In the genomic region with DNA sequence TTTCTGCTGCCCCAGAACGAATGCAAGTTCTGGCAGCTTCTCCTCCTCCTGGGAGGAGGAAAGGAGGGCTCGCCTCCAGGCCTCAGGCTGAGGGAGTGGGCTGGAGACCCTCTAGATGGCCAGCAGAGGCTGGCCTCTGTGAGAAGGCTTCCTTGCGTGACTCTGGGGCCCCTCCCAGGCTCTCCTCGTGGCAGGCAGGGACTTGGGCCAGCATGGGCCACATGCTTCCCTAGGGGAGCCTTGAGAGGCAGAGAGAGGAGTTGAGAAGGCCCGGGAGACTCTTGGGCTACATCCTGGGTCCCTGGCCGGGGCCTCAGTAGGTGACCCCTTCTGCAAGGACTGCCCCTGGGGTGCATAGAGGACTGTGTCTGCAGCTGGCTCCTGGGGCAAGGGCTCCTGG, we compare ENCODE assay signal across 22 cellular contexts. TPM values are rescaled to one million over a fixed set of nuclear protein-coding genes. Genes with fewer than 3 reads are reported as not detected.
A peak's percentile ranks its signal among the peaks of the same experiment; 100 is the strongest.
DNase-seq lines count a peak whose midpoint lies in the region; ATAC-seq, FAIRE-seq and TF ChIP-seq lines count a peak whose summit lies in the region.
"Had no signal": no experiment of that assay in that cellular context is flagged by ENCODE, and none has a peak within 500 bp of the region (broad histone marks: within the 10 kb centered on the region; RNA-seq: fewer than 3 reads in every experiment).

No MANE protein-coding gene starts in this region.

- no peak overlapping the region for H3K9ac ChIP-seq in BLaER1
- peak overlapping the region in 1 of 2 experiments; percentile 81; a peak in 2 of 4 replicates for H3K9ac ChIP-seq in K562 (ENCODE audit: insufficient read depth in 1 of 2, low read depth in 2 of 2, low read length in 2 of 2)
- H3K9ac ChIP-seq in skeletal muscle tissue (ENCODE audit: low read depth in 1 of 3, low read length in 3 of 3): peak overlapping the region in 2 of 3 donors; percentile 54 to 76

- no peak for TF ChIP-seq CTCF in K562 (IDR thresholded peaks at IDR 0.05 in 2 of 3, conservative IDR thresholded peaks at IDR 0.05 in 1 of 3; ENCODE audit: insufficient read depth in 2 of 3, low read depth in 1 of 3, low read length in 3 of 3)
- no peak for TF ChIP-seq CTCF in hepatocyte (IDR thresholded peaks at IDR 0.05; ENCODE audit: poor library complexity)

- in situ Hi-C loops in K562 (cut with MboI): no loop called here

- H3K9me3 ChIP-seq in BLaER1 (no peaks in the 10 kb centered on the region), K562 (replicated peaks; ENCODE audit: control insufficient read depth, insufficient read depth, low read depth, low read length) (no peaks in the 10 kb centered on the region), hepatocyte (ENCODE audit: low read depth) (no peaks in the 10 kb centered on the region), skeletal muscle tissue (ENCODE audit: control insufficient read depth in 3 of 3, low read length in 3 of 3) (no peaks in the 10 kb centered on the region)
- H3K9me3 ChIP-seq: ovary had no signal

- no peak for TF ChIP-seq EP300 in K562 (IDR thresholded peaks at IDR 0.05; ENCODE audit: low read length)

- no peak for TF ChIP-seq RAD21 in K562 (CRISPR knock-in tag; conservative IDR thresholded peaks at IDR 0.05 in 1 of 2, IDR thresholded peaks at IDR 0.05 in 1 of 2)

- POLR2A ChIA-PET in K562 (lab: Yijun Ruan, JAX): interaction anchor here (1.1 kb wide), 1 partner anchor 10 kb away, joined by 4 read pairs; no protein-coding TSS in a partner anchor

- no peak overlapping the region for H3K4me3 ChIP-seq in BLaER1
- no peak overlapping the region for H3K4me3 ChIP-seq in K562
- no peak overlapping the region for H3K4me3 ChIP-seq in hepatocyte
- H3K4me3 ChIP-seq in skeletal muscle tissue (ENCODE audit: low read length in 3 of 3): no peak overlapping the region
- no peak overlapping the region for H3K4me3 ChIP-seq in H7 (ENCODE audit: insufficient read depth, low read depth, low read length)
- H3K4me3 ChIP-seq: ovary, skin epidermis had no signal

- CTCF ChIA-PET in K562 (lab: Yijun Ruan, JAX; ENCODE audit: low intra/inter-chr PET ratio): no interaction called here

- peak overlapping the region; percentile 77 for H3K4me2 ChIP-seq in BLaER1
- H3K4me2 ChIP-seq in K562 (ENCODE audit: insufficient read depth, low read length): no peak overlapping the region
- H3K4me2 ChIP-seq in hepatocyte: no peak overlapping the region

- WGBS in K562 (ENCODE audit: insufficient coverage, low coverage, missing lambda C conversion rate): 67% methylated on average over 5 of the region's 6 CpGs
- 71% methylated on average over 6 of the region's 6 CpGs for WGBS in hepatocyte (ENCODE audit: low lambda C conversion rate, missing lambda C conversion rate)

- H2AFZ ChIP-seq in K562 (ENCODE audit: low read depth, low read length) (no peak overlapping the region), hepatocyte (no peak overlapping the region)

- intact Hi-C loops in K562 (cut with micrococcal nuclease): no loop called here

- ATAC-seq in K562: no peak
- ATAC-seq: activated naive CD4-positive, alpha-beta T cell treated with anti-CD3 and anti-CD28 coated beads, Interleukin-2, amount 50 U/mL, for 72 hours had no signal

- no peaks in the 10 kb centered on the region for H3K9me1 ChIP-seq in K562 (ENCODE audit: control insufficient read depth, insufficient read depth, low read length)

- H3K79me2 ChIP-seq in K562 (ENCODE audit: control insufficient read depth, insufficient read depth, low read length) (no peaks in the 10 kb centered on the region), hepatocyte (no peaks in the 10 kb centered on the region)

- FAIRE-seq in K562 (lab: Jason Lieb, UNC): no peak
- FAIRE-seq: GM18507, TTC549 had no signal

- peaks cover 30% of the 10 kb centered on the region for H4K20me1 ChIP-seq in BLaER1
- no peaks in the 10 kb centered on the region for H4K20me1 ChIP-seq in K562 (replicated peaks; ENCODE audit: control insufficient read depth, insufficient read depth, low read length)
- no peaks in the 10 kb centered on the region for H4K20me1 ChIP-seq in hepatocyte (ENCODE audit: insufficient read depth, poor library complexity, severe bottlenecking)

- TF ChIP-seq POLR2A in K562 (conservative IDR thresholded peaks at IDR 0.05): no peak

- H3K9me2 ChIP-seq in hepatocyte (replicated peaks; ENCODE audit: insufficient read depth): no peaks in the 10 kb centered on the region

- H3K27ac ChIP-seq in BLaER1: peak overlapping the region; percentile 64; the same call in 1 of the 2 replicates
- H3K27ac ChIP-seq in K562 (ENCODE audit: extremely low read depth, low read depth, low read length): no peak overlapping the region
- H3K27ac ChIP-seq in hepatocyte: peak overlapping the region; percentile 88
- H3K27ac ChIP-seq in skeletal muscle tissue (ENCODE audit: low read depth, low read length): peak overlapping the region; percentile 30

- no TSS peak for BruUV-seq in K562 (replicated peaks; lab: Mats Ljungman, UMichigan)

- H3K27me3 ChIP-seq in BLaER1 (no peaks in the 10 kb centered on the region), K562 (ENCODE audit: control insufficient read depth in 2 of 2, insufficient read depth in 2 of 2, low read length in 2 of 2) (no peaks in the 10 kb centered on the region), hepatocyte (peaks cover 4% of the 10 kb centered on the region), skeletal muscle tissue (ENCODE audit: control insufficient read depth in 3 of 3, insufficient read depth in 3 of 3, low read length in 3 of 3) (no peaks in the 10 kb centered on the region), H7 (ENCODE audit: control insufficient read depth, insufficient read depth, low read length) (peaks cover 3% of the 10 kb centered on the region)
- H3K27me3 ChIP-seq: ovary had no signal

- H3K36me3 ChIP-seq in BLaER1 (peaks cover 83% of the 10 kb centered on the region), K562 (ENCODE audit: control insufficient read depth, insufficient read depth, low read length) (peaks cover 46% of the 10 kb centered on the region; the same call in 2 of the 3 replicates), hepatocyte (replicated peaks; ENCODE audit: insufficient read depth, low read depth) (no peaks in the 10 kb centered on the region), skeletal muscle tissue (ENCODE audit: control insufficient read depth in 3 of 3, insufficient read depth in 3 of 3, low read length in 3 of 3) (peaks cover 36 to 51% (median 49%) of the 10 kb centered on the region in 3 donors), H7 (replicated peaks; ENCODE audit: control insufficient read depth, insufficient read depth, low read length) (no peaks in the 10 kb centered on the region)
- H3K36me3 ChIP-seq: ovary had no signal

- H3K4me1 ChIP-seq in BLaER1: peaks cover 54% of the 10 kb centered on the region
- H3K4me1 ChIP-seq in K562 (replicated peaks in 1 of 2; ENCODE audit: control insufficient read depth in 2 of 2, insufficient read depth in 2 of 2, low read length in 2 of 2): peaks cover 34 to 79% of the 10 kb centered on the region in 2 experiments
- H3K4me1 ChIP-seq in hepatocyte (ENCODE audit: insufficient read depth): peaks cover 44% of the 10 kb centered on the region
- H3K4me1 ChIP-seq in skeletal muscle tissue (ENCODE audit: control insufficient read depth in 3 of 3, insufficient read depth in 3 of 3, low read length in 3 of 3): peaks cover 59 to 79% (median 73%) of the 10 kb centered on the region in 3 donors

- DNase-seq in K562 (ENCODE audit: extremely low read depth in 1 of 4, low spot score in 3 of 4) (no peak), hepatocyte (ENCODE audit: low spot score) (no peak), H7 (no peak), iPS-NIHi11 (ENCODE audit: low spot score) (no peak), SHP77 (lab: John Stamatoyannopoulos, UW) (no peak), SHP77 treated with DMSO at 0.1 percent for 48 hours (lab: John Stamatoyannopoulos, UW) (no peak)
- DNase-seq: activated T-cell treated with anti-CD3 and anti-CD28 coated beads, Interleukin-2, amount 50 U/mL, for 1 hour; CD4-positive, alpha-beta T cell; DND-41; effector CD4-positive, alpha-beta T cell; H9; NCI-H1105; OCI-M1; stimulated activated CD4-positive, alpha-beta T cell treated with anti-CD3 and anti-CD28 coated beads, Interleukin-4, amount 100 ng/mL, for 1 hour had no signal

RNA-seq across cellular contexts. Expression of gene LYL1, which starts 25.9 kb away (rescaled TPM):
- total RNA-seq in K562 (2011; cell fraction: chromatin; rRNA removed; ENCODE audit: low replicate concordance): 54.5 and 112 TPM in 2 replicates
- total RNA-seq in K562 (2011; cell fraction: nucleolus; rRNA removed): 105 and 123 TPM in 2 replicates
- 74.6 and 89.7 TPM in 2 replicates for total RNA-seq in K562 (2011; cell fraction: nucleoplasm; rRNA removed)
- total RNA-seq in K562 (2014; rRNA removed) (266 and 312 TPM in 2 replicates), K562 (2014; rRNA removed; fragmentation: Illumina TruSeq; extraction: Trizol) (13.2 and 17.7 TPM in 2 replicates), K562 (2015; rRNA removed; fragmentation: Illumina TruSeq; extraction: Trizol) (89.9 and 108 TPM in 2 replicates), K562 (2021) (216 and 218 TPM in 2 replicates), hepatocyte (0.36 and 0.47 TPM in 2 replicates), skeletal muscle tissue (13.6 TPM)
- polyA plus RNA-seq in K562 (2011; rRNA removed) (34.0 and 47.0 TPM in 2 replicates), K562 (2014; fragmentation: Illumina TruSeq; extraction: Trizol) (17.8 and 71.5 TPM in 2 replicates), K562 (2014; fragmentation: Nextera tagmentation; extraction: Ambion mirVana) (1 to 10 TPM; 1.3 to 1.6 TPM), K562 (2014; rRNA removed) (165 and 175 TPM in 2 replicates), hepatocyte (1.0 and 1.4 TPM in 2 replicates)
- 73.1 and 246 TPM in 2 replicates for polyA plus RNA-seq in K562 (2011; cell fraction: cytosol; rRNA removed)
- 76.6 and 132 TPM in 2 replicates for polyA plus RNA-seq in K562 (2011; cell fraction: nucleus; rRNA removed)
- 144 and 229 TPM in 2 replicates for polyA plus RNA-seq in K562 (2012)
- 12.7 and 14.2 TPM in 2 replicates for polyA minus RNA-seq in K562 (2011; rRNA and poly(A)+ RNA removed)
- polyA minus RNA-seq in K562 (2011; cell fraction: cytosol; rRNA and poly(A)+ RNA removed): 46.0 and 79.3 TPM in 2 replicates
- 37.4 and 52.3 TPM in 2 replicates for polyA minus RNA-seq in K562 (2011; cell fraction: nucleus; rRNA and poly(A)+ RNA removed)
- 1.5 and 1.7 TPM in 2 replicates for total RNA-seq in H7 (2014; rRNA removed; shearing (Covaris generic))
- total RNA-seq: A673 had no signal

RNA-seq across cellular contexts. Expression of gene TRMT1, which starts 39.8 kb away (rescaled TPM):
- 73.3 and 179 TPM in 2 replicates for total RNA-seq in K562 (2011; cell fraction: chromatin; rRNA removed; ENCODE audit: low replicate concordance)
- 168 and 175 TPM in 2 replicates for total RNA-seq in K562 (2011; cell fraction: nucleolus; rRNA removed)
- total RNA-seq in K562 (2011; cell fraction: nucleoplasm; rRNA removed): 79.0 and 80.0 TPM in 2 replicates
- total RNA-seq in K562 (2014; rRNA removed) (89.1 and 113 TPM in 2 replicates), K562 (2014; rRNA removed; fragmentation: Illumina TruSeq; extraction: Trizol) (25.8 and 42.9 TPM in 2 replicates), K562 (2015; rRNA removed; fragmentation: Illumina TruSeq; extraction: Trizol) (54.3 and 60.2 TPM in 2 replicates), K562 (2021) (118 TPM in 2 replicates), hepatocyte (21.0 and 31.2 TPM in 2 replicates), skeletal muscle tissue (13.0 TPM)
- polyA plus RNA-seq in K562 (2011; rRNA removed) (44.1 and 53.3 TPM in 2 replicates), K562 (2014; fragmentation: Illumina TruSeq; extraction: Trizol) (84.8 and 96.2 TPM in 2 replicates), K562 (2014; fragmentation: Nextera tagmentation; extraction: Ambion mirVana) (10 to 100 TPM in 1 of 2 experiments, 1 to 10 TPM in 1; 5.8 to 10.9 TPM), K562 (2014; rRNA removed) (155 and 158 TPM in 2 replicates), hepatocyte (33.4 and 45.1 TPM in 2 replicates)
- 39.2 and 80.0 TPM in 2 replicates for polyA plus RNA-seq in K562 (2011; cell fraction: cytosol; rRNA removed)
- polyA plus RNA-seq in K562 (2011; cell fraction: nucleus; rRNA removed): 282 and 531 TPM in 2 replicates
- 59.6 and 77.8 TPM in 2 replicates for polyA plus RNA-seq in K562 (2012)
- polyA minus RNA-seq in K562 (2011; rRNA and poly(A)+ RNA removed): 23.7 and 27.9 TPM in 2 replicates
- polyA minus RNA-seq in K562 (2011; cell fraction: cytosol; rRNA and poly(A)+ RNA removed): 49.3 and 51.7 TPM in 2 replicates
- polyA minus RNA-seq in K562 (2011; cell fraction: nucleus; rRNA and poly(A)+ RNA removed): 50.5 and 77.3 TPM in 2 replicates
- total RNA-seq in H7 (2014; rRNA removed; shearing (Covaris generic)): 81.5 and 89.1 TPM in 2 replicates

RNA-seq across cellular contexts. Expression of gene NACC1, which starts 41.3 kb away (rescaled TPM):
- 31.6 and 133 TPM in 2 replicates for total RNA-seq in K562 (2011; cell fraction: chromatin; rRNA removed; ENCODE audit: low replicate concordance)
- total RNA-seq in K562 (2011; cell fraction: nucleolus; rRNA removed): 77.5 and 89.6 TPM in 2 replicates
- 35.3 and 45.1 TPM in 2 replicates for total RNA-seq in K562 (2011; cell fraction: nucleoplasm; rRNA removed)
- total RNA-seq in K562 (2014; rRNA removed) (62.4 and 85.7 TPM in 2 replicates), K562 (2014; rRNA removed; fragmentation: Illumina TruSeq; extraction: Trizol) (9.1 and 9.5 TPM in 2 replicates), K562 (2015; rRNA removed; fragmentation: Illumina TruSeq; extraction: Trizol) (40.2 and 46.8 TPM in 2 replicates), K562 (2021) (93.0 and 96.6 TPM in 2 replicates), hepatocyte (32.6 and 35.0 TPM in 2 replicates), skeletal muscle tissue (10.4 TPM)
- polyA plus RNA-seq in K562 (2011; rRNA removed) (25.8 and 49.0 TPM in 2 replicates), K562 (2014; fragmentation: Illumina TruSeq; extraction: Trizol) (23.2 and 90.7 TPM in 2 replicates), K562 (2014; fragmentation: Nextera tagmentation; extraction: Ambion mirVana) (under 1 TPM; 0.04 to 0.17 TPM), K562 (2014; rRNA removed) (46.1 and 68.1 TPM in 2 replicates), hepatocyte (9.7 and 11.1 TPM in 2 replicates)
- 59.4 and 222 TPM in 2 replicates for polyA plus RNA-seq in K562 (2011; cell fraction: cytosol; rRNA removed)
- polyA plus RNA-seq in K562 (2011; cell fraction: nucleus; rRNA removed): 52.2 and 123 TPM in 2 replicates
- 35.2 and 37.0 TPM in 2 replicates for polyA plus RNA-seq in K562 (2012)
- polyA minus RNA-seq in K562 (2011; rRNA and poly(A)+ RNA removed): 17.9 and 39.8 TPM in 2 replicates
- 67.5 and 79.0 TPM in 2 replicates for polyA minus RNA-seq in K562 (2011; cell fraction: cytosol; rRNA and poly(A)+ RNA removed)
- 16.6 and 18.0 TPM in 2 replicates for polyA minus RNA-seq in K562 (2011; cell fraction: nucleus; rRNA and poly(A)+ RNA removed)
- total RNA-seq in H7 (2014; rRNA removed; shearing (Covaris generic)): 254 and 292 TPM in 2 replicates
